In genomic region chr3:65039754-65040210, GRCh38 we compare ENCODE assay signal across 14 cellular contexts.
A peak's percentile ranks its signal among the peaks of the same experiment; 100 is the strongest.
DNase-seq lines count a peak whose midpoint lies in the region; TF ChIP-seq lines count a peak whose summit lies in the region.
"Had no signal": no experiment of that assay in that cellular context is flagged by ENCODE, and none has a peak within 500 bp of the region (broad histone marks: within the 10 kb centered on the region; RNA-seq: fewer than 3 reads in every experiment).

No MANE protein-coding gene starts in this region.

- intact Hi-C loops in CD4-positive, alpha-beta memory T cell (cut with micrococcal nuclease): no loop called here
- intact Hi-C loops in spleen (cut with DNase I; ENCODE audit: low total_unique reads): no loop called here

- H3K27ac Mint-ChIP-seq in CD4-positive, alpha-beta memory T cell: no peak overlapping the region
- H3K27ac Mint-ChIP-seq: activated naive CD8-positive, alpha-beta T cell treated with anti-CD3 and anti-CD28 coated beads for 36 hours had no signal

- peaks cover 6% of the 10 kb centered on the region for H3K4me1 ChIP-seq in SJSA1 (replicated peaks)
- H3K4me1 ChIP-seq in mesodermal cell (ENCODE audit: control insufficient read depth, insufficient read depth, low read length, poor library complexity, severe bottlenecking): peaks cover 19% of the 10 kb centered on the region
- no peaks in the 10 kb centered on the region for H3K4me1 ChIP-seq in CD4-positive, alpha-beta memory T cell (ENCODE audit: insufficient read depth, low read length)
- no peaks in the 10 kb centered on the region for H3K4me1 ChIP-seq in spleen
- H3K4me1 ChIP-seq: pancreas had no signal

- POLR2A ChIA-PET in CD4-positive, alpha-beta memory T cell (lab: Charles Lee; ENCODE audit: partially characterized antibody): no interaction called here

- H3K4me3 ChIP-seq in SJSA1 (no peak overlapping the region), mesodermal cell (ENCODE audit: extremely low read depth, insufficient read depth, low read length, poor library complexity, severe bottlenecking) (no peak overlapping the region), spleen (no peak overlapping the region)
- H3K4me3 ChIP-seq in CD4-positive, alpha-beta memory T cell (ENCODE audit: low read length in 2 of 2): no peak overlapping the region
- H3K4me3 ChIP-seq: pancreas had no signal

- no peaks in the 10 kb centered on the region for H3K27me3 ChIP-seq in SJSA1 (replicated peaks)
- H3K27me3 ChIP-seq in CD4-positive, alpha-beta memory T cell (ENCODE audit: insufficient read depth, low read length): no peaks in the 10 kb centered on the region
- no peaks in the 10 kb centered on the region for H3K27me3 ChIP-seq in spleen (replicated peaks in 1 of 7)
- H3K27me3 ChIP-seq: pancreas had no signal

- H3K4me3 Mint-ChIP-seq in CD4-positive, alpha-beta memory T cell: no peak overlapping the region
- H3K4me3 Mint-ChIP-seq: activated naive CD8-positive, alpha-beta T cell treated with anti-CD3 and anti-CD28 coated beads for 36 hours had no signal

- H3K9me3 ChIP-seq in SJSA1 (replicated peaks): no peaks in the 10 kb centered on the region
- H3K9me3 ChIP-seq in mesodermal cell (ENCODE audit: control insufficient read depth, low read length): peaks cover 3% of the 10 kb centered on the region
- H3K9me3 ChIP-seq in CD4-positive, alpha-beta memory T cell (ENCODE audit: control insufficient read depth in 1 of 2, low read length in 2 of 2): no peaks in the 10 kb centered on the region
- peaks cover 0 to 7% (median 0%) of the 10 kb centered on the region in 8 donors for H3K9me3 ChIP-seq in spleen
- H3K9me3 ChIP-seq: pancreas had no signal

- DNase-seq in DMS53 treated with DMSO at 0.1 percent for 48 hours (lab: John Stamatoyannopoulos, UW; ENCODE audit: unreplicated experiment) (peak; percentile 30), SJSA1 (ENCODE audit: low read depth in 1 of 2, low spot score in 2 of 2) (peak; percentile 7 to 49), dermis microvascular lymphatic vessel endothelial cell (ENCODE audit: low read depth in 2 of 2) (peak; percentile 63 to 91), GDM1 (lab: John Stamatoyannopoulos, UW) (no peak), spleen (no peak)
- no peak for DNase-seq in CD4-positive, alpha-beta memory T cell
- DNase-seq in activated CD8-positive, alpha-beta memory T cell treated with anti-CD3 and anti-CD28 coated beads, Interleukin-2, amount 50 U/mL, for 4 hours: no peak
- DNase-seq: activated naive CD8-positive, alpha-beta T cell treated with anti-CD3 and anti-CD28 coated beads for 36 hours; cortex of kidney; DMS153; NCI-H1092; NCI-H2171 treated with DMSO at 0.1 percent for 48 hours; pancreas had no signal

- WGBS in mesodermal cell (ENCODE audit: insufficient coverage in 2 of 2), 2 experiments: 44 to 89% methylated on average over 2 to 5 of the region's 6 CpGs
- WGBS in spleen, 5 donors: 89 to 93% (median 90%) methylated on average over 6 of the region's 6 CpGs

- no peak overlapping the region for H3K27ac ChIP-seq in SJSA1
- H3K27ac ChIP-seq in mesodermal cell (ENCODE audit: low read depth, low read length, severe bottlenecking): peak overlapping the region; percentile 82
- H3K27ac ChIP-seq in CD4-positive, alpha-beta memory T cell (ENCODE audit: low read depth, low read length): no peak overlapping the region
- H3K27ac ChIP-seq in spleen: no peak overlapping the region
- H3K27ac ChIP-seq: pancreas had no signal

- H3K9me3 Mint-ChIP-seq in CD4-positive, alpha-beta memory T cell: peaks cover 0 to 12% (median 4%) of the 10 kb centered on the region in 8 donors

- H3K36me3 Mint-ChIP-seq in CD4-positive, alpha-beta memory T cell: no peaks in the 10 kb centered on the region
- H3K36me3 Mint-ChIP-seq: activated naive CD8-positive, alpha-beta T cell treated with anti-CD3 and anti-CD28 coated beads for 36 hours had no signal

- H3K36me3 ChIP-seq in SJSA1 (no peaks in the 10 kb centered on the region), mesodermal cell (ENCODE audit: control insufficient read depth, insufficient read depth, low read length) (peaks cover 4% of the 10 kb centered on the region), spleen (no peaks in the 10 kb centered on the region)
- H3K36me3 ChIP-seq in CD4-positive, alpha-beta memory T cell (ENCODE audit: insufficient read depth, low read length): no peaks in the 10 kb centered on the region
- H3K36me3 ChIP-seq: pancreas had no signal

- CTCF ChIA-PET in CD4-positive, alpha-beta memory T cell (lab: Charles Lee; ENCODE audit: partially characterized antibody): no interaction called here

- no peaks in the 10 kb centered on the region for H3K27me3 Mint-ChIP-seq in CD4-positive, alpha-beta memory T cell
- H3K27me3 Mint-ChIP-seq: activated naive CD8-positive, alpha-beta T cell treated with anti-CD3 and anti-CD28 coated beads for 36 hours had no signal

- no peak for TF ChIP-seq POLR2A in spleen (IDR thresholded peaks at IDR 0.05)

- TF ChIP-seq CTCF in spleen (IDR thresholded peaks at IDR 0.05 in 8 of 11, conservative IDR thresholded peaks at IDR 0.05 in 3 of 11): no peak

- H3K4me1 Mint-ChIP-seq in CD4-positive, alpha-beta memory T cell: no peaks in the 10 kb centered on the region
- H3K4me1 Mint-ChIP-seq: activated naive CD8-positive, alpha-beta T cell treated with anti-CD3 and anti-CD28 coated beads for 36 hours had no signal

Comparison
In these comparisons a context has a peak if more than half of its experiments do, and no peak if none do; other contexts are left out.
1. DNase-seq: peak in DMS53 treated with DMSO at 0.1 percent for 48 hours (single experiment), SJSA1 (2 of 2) and dermis microvascular lymphatic vessel endothelial cell (2 of 2); none in GDM1 (single experiment), CD4-positive, alpha-beta memory T cell (0 of 5), activated CD8-positive, alpha-beta memory T cell treated with anti-CD3 and anti-CD28 coated beads, Interleukin-2, amount 50 U/mL, for 4 hours (single experiment) and spleen (single experiment).